14 cellular contexts compared by ENCODE assay signal in genomic region chr7:36032362-36032818, GRCh38.
DNase-seq lines count a peak whose midpoint lies in the region; ATAC-seq and TF ChIP-seq lines count a peak whose summit lies in the region.
"Had no signal": no experiment of that assay in that cellular context is flagged by ENCODE, and none has a peak within 500 bp of the region (broad histone marks: within the 10 kb centered on the region; RNA-seq: fewer than 3 reads in every experiment).

No MANE protein-coding gene starts in this region.

- peaks cover 33% of the 10 kb centered on the region for H3F3A ChIP-seq in PC-9 (ENCODE audit: insufficient read depth, low read depth)

- no peaks in the 10 kb centered on the region for H4K20me1 ChIP-seq in PC-9 (ENCODE audit: insufficient read depth)

- BruUV-seq in PC-9 (replicated peaks; lab: Mats Ljungman, UMichigan), result no TSS peak

- no peaks in the 10 kb centered on the region for H3K9me3 ChIP-seq in PC-9 (ENCODE audit: insufficient read depth, low read depth)
- H3K9me3 ChIP-seq: gastroesophageal sphincter had no signal

- H3K36me3 ChIP-seq in PC-9 (ENCODE audit: low read depth), result no peaks in the 10 kb centered on the region
- H3K36me3 ChIP-seq: gastroesophageal sphincter had no signal

- H3K4me2 ChIP-seq in PC-9, result peak overlapping the region; percentile 4; the same call in 1 of the 2 replicates

- peaks cover 54% of the 10 kb centered on the region for H3K4me1 ChIP-seq in PC-9 (replicated peaks; ENCODE audit: insufficient read depth)

- no peak for ATAC-seq in GM18873 (IDR thresholded peaks at IDR 0.05; ENCODE audit: low FRiP score, unreplicated experiment)
- ATAC-seq: gastroesophageal sphincter, right cardiac atrium had no signal

- no peak overlapping the region for H2AFZ ChIP-seq in PC-9

- H3K27ac ChIP-seq in PC-9 (no peak overlapping the region), RWPE1 (no peak overlapping the region)
- H3K27ac ChIP-seq: gastroesophageal sphincter had no signal

- no peaks in the 10 kb centered on the region for H3K79me2 ChIP-seq in PC-9 (ENCODE audit: low read depth)

- POLR2A ChIA-PET in PC-9 (lab: Charles Lee; ENCODE audit: unreplicated experiment), result interaction anchor here (0.6 kb wide), 1 partner anchor 131 kb away, joined by 5 read pairs; no protein-coding TSS in a partner anchor
- POLR2A ChIA-PET in RWPE1 (lab: Yijun Ruan, JAX; ENCODE audit: low non-redundant PET), result no interaction called here

- no peak overlapping the region for H3K4me3 ChIP-seq in PC-9
- H3K4me3 ChIP-seq in epithelial cell of esophagus (ENCODE audit: low read length), result no peak overlapping the region
- H3K4me3 ChIP-seq: gastroesophageal sphincter had no signal

- intact Hi-C loops in PC-9 (cut with micrococcal nuclease; ENCODE audit: unreplicated experiment), result no loop called here

- H3K9me2 ChIP-seq in PC-9 (ENCODE audit: insufficient read depth), result no peaks in the 10 kb centered on the region

- no peak for TF ChIP-seq CTCF in PC-9 (conservative IDR thresholded peaks at IDR 0.05)
- TF ChIP-seq CTCF in epithelial cell of esophagus (IDR thresholded peaks at IDR 0.05; ENCODE audit: insufficient read depth, low read depth, low read length, missing control alignments), result no peak
- TF ChIP-seq CTCF in RWPE1 (conservative IDR thresholded peaks at IDR 0.05; ENCODE audit: low read depth), result no peak

- CTCF ChIA-PET in PC-9 (lab: Charles Lee), result interaction anchor here (0.6 kb wide), 1 partner anchor 224 kb away, joined by 3 read pairs; no protein-coding TSS in a partner anchor
- CTCF ChIA-PET in RWPE1 (lab: Yijun Ruan, JAX), result no interaction called here

- H3K27me3 ChIP-seq in PC-9 (ENCODE audit: insufficient read depth, low read depth), result no peaks in the 10 kb centered on the region
- H3K27me3 ChIP-seq: gastroesophageal sphincter had no signal

- peak; percentile 56 for DNase-seq in EL
- peak in 1 of 2 experiments; percentile 81 for DNase-seq in PC-9
- peak; percentile 19 for DNase-seq in epithelial cell of esophagus (ENCODE audit: low read depth)
- peak; percentile 56 for DNase-seq in retina
- DNase-seq in MV-4-11 (lab: John Stamatoyannopoulos, UW), result no peak
- DNase-seq in RWPE1 (ENCODE audit: low spot score), result no peak
- DNase-seq: activated CD4-positive, alpha-beta T cell treated with anti-CD3 and anti-CD28 coated beads, Interleukin-2, amount 50 U/mL, for 4 hours; GDM1; H7; NCI-H2171; nephron progenitor cell; right cardiac atrium had no signal

Comparison
In these comparisons a context has a peak if more than half of its experiments do, and no peak if none do; other contexts are left out.
1. DNase-seq: peak in EL (single experiment), epithelial cell of esophagus (single experiment) and retina (single experiment); none in MV-4-11 (single experiment) and RWPE1 (single experiment).